Comparison of ENCODE assay signal across 18 cellular contexts in the genomic region with DNA sequence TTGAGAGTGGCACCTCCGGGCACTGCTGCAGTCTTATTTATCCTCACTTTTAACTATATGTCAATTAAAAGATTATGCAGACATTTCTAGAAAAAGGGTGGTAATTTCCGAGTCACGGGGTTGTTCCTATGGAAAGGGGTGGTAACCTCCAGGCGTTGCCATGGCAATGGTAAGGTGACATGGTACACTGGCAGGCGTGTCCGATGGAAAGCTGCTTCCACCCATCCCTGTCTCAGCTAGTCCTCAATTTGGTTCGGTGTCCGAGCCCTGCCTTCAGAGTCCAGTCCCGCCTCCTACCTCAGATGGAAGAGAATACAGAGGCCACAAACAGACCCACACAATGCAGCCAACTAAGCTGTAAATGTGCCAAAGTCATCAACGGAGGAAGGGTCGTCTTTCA.
DNase-seq lines count a peak whose midpoint lies in the region; ATAC-seq and TF ChIP-seq lines count a peak whose summit lies in the region.
"Had no signal": no experiment of that assay in that cellular context is flagged by ENCODE, and none has a peak within 500 bp of the region (broad histone marks: within the 10 kb centered on the region; RNA-seq: fewer than 3 reads in every experiment).

No MANE protein-coding gene starts in this region.

- no peak overlapping the region for H3K4me2 ChIP-seq in GM23338

- peak overlapping the region; percentile 50 for H3K27ac Mint-ChIP-seq in activated naive CD8-positive, alpha-beta T cell treated with anti-CD3 and anti-CD28 coated beads for 36 hours
- H3K27ac Mint-ChIP-seq in nephron (peak overlapping the region; percentile 72 to 92 (median 88)), GM23338 (no peak overlapping the region)

- H2AFZ ChIP-seq in GM23338 = no peak overlapping the region

- no peaks in the 10 kb centered on the region for H3K36me3 ChIP-seq in GM23338 (ENCODE audit: insufficient read depth)
- H3K36me3 ChIP-seq: breast epithelium had no signal

- H3K4me3 Mint-ChIP-seq in activated naive CD8-positive, alpha-beta T cell treated with anti-CD3 and anti-CD28 coated beads for 36 hours = no peak overlapping the region
- H3K4me3 Mint-ChIP-seq in nephron (no peak overlapping the region), GM23338 (no peak overlapping the region)

- no peaks in the 10 kb centered on the region for H3K9me3 Mint-ChIP-seq in activated naive CD8-positive, alpha-beta T cell treated with anti-CD3 and anti-CD28 coated beads for 36 hours
- peaks cover 3% of the 10 kb centered on the region for H3K9me3 Mint-ChIP-seq in nephron
- no peaks in the 10 kb centered on the region; the same call in 1 of the 3 replicates for H3K9me3 Mint-ChIP-seq in GM23338

- no peak for TF ChIP-seq CTCF in nephron (IDR thresholded peaks at IDR 0.05; ENCODE audit: unreplicated experiment in 3 of 3)
- TF ChIP-seq CTCF in GM23338 (conservative IDR thresholded peaks at IDR 0.05; ENCODE audit: low read depth in 2 of 2) = no peak

- H3K27ac ChIP-seq in GM23338 (ENCODE audit: low read depth) = no peak overlapping the region
- H3K27ac ChIP-seq: 22Rv1 had no signal

- peaks cover 14% of the 10 kb centered on the region for H3K79me2 ChIP-seq in GM23338 (replicated peaks; ENCODE audit: insufficient read depth)

- no peaks in the 10 kb centered on the region for H3K27me3 ChIP-seq in GM23338 (ENCODE audit: insufficient read depth)
- H3K27me3 ChIP-seq: breast epithelium had no signal

- H3K27me3 Mint-ChIP-seq in activated naive CD8-positive, alpha-beta T cell treated with anti-CD3 and anti-CD28 coated beads for 36 hours = no peaks in the 10 kb centered on the region
- H3K27me3 Mint-ChIP-seq in nephron (ENCODE audit: low read depth) (no peaks in the 10 kb centered on the region), GM23338 (ENCODE audit: insufficient read depth, low read depth, poor library complexity) (peaks cover 17% of the 10 kb centered on the region)

- peaks cover 17% of the 10 kb centered on the region for H3K36me3 Mint-ChIP-seq in activated naive CD8-positive, alpha-beta T cell treated with anti-CD3 and anti-CD28 coated beads for 36 hours
- H3K36me3 Mint-ChIP-seq in nephron (ENCODE audit: low read depth) = peaks cover 19% of the 10 kb centered on the region
- peaks cover 9% of the 10 kb centered on the region; the same call in 2 of the 3 replicates for H3K36me3 Mint-ChIP-seq in GM23338 (ENCODE audit: low read depth)

- H3K4me1 ChIP-seq in GM23338 (ENCODE audit: insufficient read depth) = 0 out of 2 replicates have a peak, but pooled peaks cover 3% of the 10 kb centered on the region
- H3K4me1 ChIP-seq: breast epithelium had no signal

- H3K4me3 ChIP-seq in GM23338 = no peak overlapping the region
- H3K4me3 ChIP-seq: breast epithelium had no signal

- ATAC-seq in HG02588 (IDR thresholded peaks at IDR 0.05; ENCODE audit: unreplicated experiment) (no peak), GM23338 (no peak)
- ATAC-seq: left lobe of liver had no signal

- no peaks in the 10 kb centered on the region; the same call in 1 of the 2 replicates for H4K20me1 ChIP-seq in GM23338 (replicated peaks; ENCODE audit: insufficient read depth)

- H3K9me2 ChIP-seq in GM23338 (ENCODE audit: insufficient read depth) = no peaks in the 10 kb centered on the region

- DNase-seq in DMS53 (lab: John Stamatoyannopoulos, UW) (peak; percentile 30), DMS53 treated with DMSO at 0.1 percent for 48 hours (lab: John Stamatoyannopoulos, UW; ENCODE audit: unreplicated experiment) (no peak), NCI-H2029 (lab: John Stamatoyannopoulos, UW) (peak; percentile 53), RPMI8226 (no peak), GM23338 (ENCODE audit: low spot score) (no peak)
- DNase-seq in activated naive CD8-positive, alpha-beta T cell treated with anti-CD3 and anti-CD28 coated beads for 36 hours = no peak
- DNase-seq: activated CD4-positive, alpha-beta T cell treated with anti-CD3 and anti-CD28 coated beads, Interleukin-2, amount 50 U/mL, for 1 hour; effector CD4-positive, alpha-beta T cell; GF-D8; hypothalamus; MV-4-11; NCI-H510A; trophoblast cell had no signal

- H3F3A ChIP-seq in GM23338 (replicated peaks; ENCODE audit: low read depth) = no peaks in the 10 kb centered on the region

- H3K4me1 Mint-ChIP-seq in activated naive CD8-positive, alpha-beta T cell treated with anti-CD3 and anti-CD28 coated beads for 36 hours = peaks cover 57% of the 10 kb centered on the region
- H3K4me1 Mint-ChIP-seq in nephron (peaks cover 49% of the 10 kb centered on the region), GM23338 (peaks cover 18% of the 10 kb centered on the region)

TF ChIP-seq in GM23338, 12 proteins besides CTCF, POLR2A, EP300 and RAD21 (continues in another document):
- no peak for TF ChIP-seq POLR2AphosphoS5 (IDR thresholded peaks at IDR 0.05; ENCODE audit: low read depth)
- no peak for TF ChIP-seq EZH2 (IDR thresholded peaks at IDR 0.05; ENCODE audit: low read depth, unreplicated experiment)
- no peak for TF ChIP-seq NANOG (IDR thresholded peaks at IDR 0.05; ENCODE audit: borderline replicate concordance)
- no peak for TF ChIP-seq ZNF114 (CRISPR knock-in tag; IDR thresholded peaks at IDR 0.05)
- TF ChIP-seq EZH2phosphoT487 (IDR thresholded peaks at IDR 0.05; ENCODE audit: unreplicated experiment) = no peak
- no peak for TF ChIP-seq ZNF331 (CRISPR knock-in tag; IDR thresholded peaks at IDR 0.05; ENCODE audit: low read depth)
- TF ChIP-seq, protein P1, sequence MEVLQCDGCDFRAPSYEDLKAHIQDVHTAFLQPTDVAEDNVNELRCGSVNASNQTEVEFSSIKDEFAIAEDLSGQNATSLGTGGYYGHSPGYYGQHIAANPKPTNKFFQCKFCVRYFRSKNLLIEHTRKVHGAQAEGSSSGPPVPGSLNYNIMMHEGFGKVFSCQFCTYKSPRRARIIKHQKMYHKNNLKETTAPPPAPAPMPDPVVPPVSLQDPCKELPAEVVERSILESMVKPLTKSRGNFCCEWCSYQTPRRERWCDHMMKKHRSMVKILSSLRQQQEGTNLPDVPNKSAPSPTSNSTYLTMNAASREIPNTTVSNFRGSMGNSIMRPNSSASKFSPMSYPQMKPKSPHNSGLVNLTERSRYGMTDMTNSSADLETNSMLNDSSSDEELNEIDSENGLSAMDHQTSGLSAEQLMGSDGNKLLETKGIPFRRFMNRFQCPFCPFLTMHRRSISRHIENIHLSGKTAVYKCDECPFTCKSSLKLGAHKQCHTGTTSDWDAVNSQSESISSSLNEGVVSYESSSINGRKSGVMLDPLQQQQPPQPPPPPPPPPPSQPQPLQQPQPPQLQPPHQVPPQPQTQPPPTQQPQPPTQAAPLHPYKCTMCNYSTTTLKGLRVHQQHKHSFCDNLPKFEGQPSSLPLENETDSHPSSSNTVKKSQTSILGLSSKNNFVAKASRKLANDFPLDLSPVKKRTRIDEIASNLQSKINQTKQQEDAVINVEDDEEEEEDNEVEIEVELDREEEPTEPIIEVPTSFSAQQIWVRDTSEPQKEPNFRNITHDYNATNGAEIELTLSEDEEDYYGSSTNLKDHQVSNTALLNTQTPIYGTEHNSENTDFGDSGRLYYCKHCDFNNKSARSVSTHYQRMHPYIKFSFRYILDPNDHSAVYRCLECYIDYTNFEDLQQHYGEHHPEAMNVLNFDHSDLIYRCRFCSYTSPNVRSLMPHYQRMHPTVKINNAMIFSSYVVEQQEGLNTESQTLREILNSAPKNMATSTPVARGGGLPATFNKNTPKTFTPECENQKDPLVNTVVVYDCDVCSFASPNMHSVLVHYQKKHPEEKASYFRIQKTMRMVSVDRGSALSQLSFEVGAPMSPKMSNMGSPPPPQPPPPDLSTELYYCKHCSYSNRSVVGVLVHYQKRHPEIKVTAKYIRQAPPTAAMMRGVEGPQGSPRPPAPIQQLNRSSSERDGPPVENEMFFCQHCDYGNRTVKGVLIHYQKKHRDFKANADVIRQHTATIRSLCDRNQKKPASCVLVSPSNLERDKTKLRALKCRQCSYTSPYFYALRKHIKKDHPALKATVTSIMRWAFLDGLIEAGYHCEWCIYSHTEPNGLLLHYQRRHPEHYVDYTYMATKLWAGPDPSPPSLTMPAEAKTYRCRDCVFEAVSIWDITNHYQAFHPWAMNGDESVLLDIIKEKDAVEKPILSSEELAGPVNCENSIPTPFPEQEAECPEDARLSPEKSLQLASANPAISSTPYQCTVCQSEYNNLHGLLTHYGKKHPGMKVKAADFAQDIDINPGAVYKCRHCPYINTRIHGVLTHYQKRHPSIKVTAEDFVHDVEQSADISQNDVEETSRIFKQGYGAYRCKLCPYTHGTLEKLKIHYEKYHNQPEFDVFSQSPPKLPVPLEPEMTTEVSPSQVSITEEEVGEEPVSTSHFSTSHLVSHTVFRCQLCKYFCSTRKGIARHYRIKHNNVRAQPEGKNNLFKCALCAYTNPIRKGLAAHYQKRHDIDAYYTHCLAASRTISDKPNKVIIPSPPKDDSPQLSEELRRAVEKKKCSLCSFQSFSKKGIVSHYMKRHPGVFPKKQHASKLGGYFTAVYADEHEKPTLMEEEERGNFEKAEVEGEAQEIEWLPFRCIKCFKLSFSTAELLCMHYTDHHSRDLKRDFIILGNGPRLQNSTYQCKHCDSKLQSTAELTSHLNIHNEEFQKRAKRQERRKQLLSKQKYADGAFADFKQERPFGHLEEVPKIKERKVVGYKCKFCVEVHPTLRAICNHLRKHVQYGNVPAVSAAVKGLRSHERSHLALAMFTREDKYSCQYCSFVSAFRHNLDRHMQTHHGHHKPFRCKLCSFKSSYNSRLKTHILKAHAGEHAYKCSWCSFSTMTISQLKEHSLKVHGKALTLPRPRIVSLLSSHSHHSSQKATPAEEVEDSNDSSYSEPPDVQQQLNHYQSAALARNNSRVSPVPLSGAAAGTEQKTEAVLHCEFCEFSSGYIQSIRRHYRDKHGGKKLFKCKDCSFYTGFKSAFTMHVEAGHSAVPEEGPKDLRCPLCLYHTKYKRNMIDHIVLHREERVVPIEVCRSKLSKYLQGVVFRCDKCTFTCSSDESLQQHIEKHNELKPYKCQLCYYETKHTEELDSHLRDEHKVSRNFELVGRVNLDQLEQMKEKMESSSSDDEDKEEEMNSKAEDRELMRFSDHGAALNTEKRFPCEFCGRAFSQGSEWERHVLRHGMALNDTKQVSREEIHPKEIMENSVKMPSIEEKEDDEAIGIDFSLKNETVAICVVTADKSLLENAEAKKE (CRISPR knock-in tag; IDR thresholded peaks at IDR 0.05) = no peak
- TF ChIP-seq, protein P2, sequence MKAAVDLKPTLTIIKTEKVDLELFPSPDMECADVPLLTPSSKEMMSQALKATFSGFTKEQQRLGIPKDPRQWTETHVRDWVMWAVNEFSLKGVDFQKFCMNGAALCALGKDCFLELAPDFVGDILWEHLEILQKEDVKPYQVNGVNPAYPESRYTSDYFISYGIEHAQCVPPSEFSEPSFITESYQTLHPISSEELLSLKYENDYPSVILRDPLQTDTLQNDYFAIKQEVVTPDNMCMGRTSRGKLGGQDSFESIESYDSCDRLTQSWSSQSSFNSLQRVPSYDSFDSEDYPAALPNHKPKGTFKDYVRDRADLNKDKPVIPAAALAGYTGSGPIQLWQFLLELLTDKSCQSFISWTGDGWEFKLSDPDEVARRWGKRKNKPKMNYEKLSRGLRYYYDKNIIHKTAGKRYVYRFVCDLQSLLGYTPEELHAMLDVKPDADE (IDR thresholded peaks at IDR 0.05) = no peak
- TF ChIP-seq CREB1 (CRISPR knock-in tag; IDR thresholded peaks at IDR 0.05; ENCODE audit: low read depth) = no peak

Comparison
In these comparisons a context has a peak if more than half of its experiments do, and no peak if none do; other contexts are left out.
1. DNase-seq: peak in DMS53 (single experiment) and NCI-H2029 (single experiment); none in DMS53 treated with DMSO at 0.1 percent for 48 hours (single experiment), activated naive CD8-positive, alpha-beta T cell treated with anti-CD3 and anti-CD28 coated beads for 36 hours (single experiment), RPMI8226 (single experiment) and GM23338 (single experiment).